ENCODE assay signal across 36 cellular contexts in genomic region chr2:27873091-27873490, GRCh38. TPM values are rescaled to one million over a fixed set of nuclear protein-coding genes. Genes with fewer than 3 reads are reported as not detected.
"Had no signal": no experiment of that assay in that cellular context is flagged by ENCODE, and none has a peak within 500 bp of the region (broad histone marks: within the 10 kb centered on the region; RNA-seq: fewer than 3 reads in every experiment).

No MANE protein-coding gene starts in this region.

- H3K36me3 ChIP-seq: ascending aorta, cardiac muscle cell had no signal

- H3K27me3 Mint-ChIP-seq: activated B cell treated with CpG ODN at 0.5 μM for 24 hours; activated CD4-positive, alpha-beta memory T cell treated with anti-CD3 and anti-CD28 coated beads, Interleukin-2, amount 10 ng/mL, durations not matched to agents 7 days and 5 days; activated CD4-positive, alpha-beta T cell treated with anti-CD3 and anti-CD28 coated beads, Interleukin-2, amount 10 ng/mL, durations not matched to agents 24 days and 14 days; activated CD8-positive, alpha-beta memory T cell treated with anti-CD3 and anti-CD28 coated beads, Interleukin-2, amount 10 ng/mL, durations not matched to agents 7 days and 5 days; activated naive CD4-positive, alpha-beta T cell treated with anti-CD3 and anti-CD28 coated beads, Interleukin-2, amount 10 ng/mL, durations not matched to agents 7 days and 5 days; activated naive CD4-positive, alpha-beta T cell treated with anti-CD3 and anti-CD28 coated beads, Interleukin-2, amount 50 U/mL, for 24 hours; activated naive CD8-positive, alpha-beta T cell; activated naive CD8-positive, alpha-beta T cell treated with anti-CD3 and anti-CD28 coated beads, Interleukin-2, amount 10 ng/mL, durations not matched to agents 7 days and 5 days; activated naive CD8-positive, alpha-beta T cell treated with anti-CD3 and anti-CD28 coated beads, Interleukin-2, amount 50 U/mL, for 24 hours; central memory CD8-positive, alpha-beta T cell had no signal

- H3K4me1 ChIP-seq: ascending aorta had no signal

- ATAC-seq: activated CD8-positive, alpha-beta memory T cell treated with anti-CD3 and anti-CD28 coated beads, Interleukin-2, amount 10 ng/mL, durations not matched to agents 7 days and 5 days; activated CD8-positive, alpha-beta T cell treated with anti-CD3 and anti-CD28 coated beads, Interleukin-2, amount 10 ng/mL, durations not matched to agents 7 days and 5 days; activated naive CD8-positive, alpha-beta T cell treated with anti-CD3 and anti-CD28 coated beads, Interleukin-2, amount 50 U/mL, for 24 hours had no signal

- H3K27me3 ChIP-seq: ascending aorta, cardiac muscle cell had no signal

- H3K4me3 ChIP-seq: ascending aorta, cardiac muscle cell had no signal

- H3K4me1 Mint-ChIP-seq: activated B cell treated with CpG ODN at 0.5 μM for 24 hours; activated CD4-positive, alpha-beta T cell treated with anti-CD3 and anti-CD28 coated beads, Interleukin-2, amount 10 ng/mL, durations not matched to agents 24 days and 14 days; activated naive CD4-positive, alpha-beta T cell treated with anti-CD3 and anti-CD28 coated beads, Interleukin-2, amount 10 ng/mL, durations not matched to agents 7 days and 5 days; activated naive CD4-positive, alpha-beta T cell treated with anti-CD3 and anti-CD28 coated beads, Interleukin-2, amount 50 U/mL, for 24 hours; activated naive CD8-positive, alpha-beta T cell treated with anti-CD3 and anti-CD28 coated beads, Interleukin-2, amount 50 U/mL, for 24 hours; brain; central memory CD8-positive, alpha-beta T cell had no signal

- H3K27ac Mint-ChIP-seq: activated B cell treated with CpG ODN at 0.5 μM for 24 hours; activated CD4-positive, alpha-beta memory T cell treated with anti-CD3 and anti-CD28 coated beads, Interleukin-2, amount 10 ng/mL, durations not matched to agents 7 days and 5 days; activated CD4-positive, alpha-beta T cell treated with anti-CD3 and anti-CD28 coated beads, Interleukin-2, amount 10 ng/mL, durations not matched to agents 24 days and 14 days; activated CD8-positive, alpha-beta memory T cell treated with anti-CD3 and anti-CD28 coated beads, Interleukin-2, amount 10 ng/mL, durations not matched to agents 7 days and 5 days; activated CD8-positive, alpha-beta T cell treated with anti-CD3 and anti-CD28 coated beads, Interleukin-2, amount 10 ng/mL, durations not matched to agents 7 days and 5 days; activated naive CD4-positive, alpha-beta T cell treated with anti-CD3 and anti-CD28 coated beads, Interleukin-2, amount 10 ng/mL, durations not matched to agents 7 days and 5 days; activated naive CD4-positive, alpha-beta T cell treated with anti-CD3 and anti-CD28 coated beads, Interleukin-2, amount 50 U/mL, for 24 hours; activated naive CD8-positive, alpha-beta T cell; activated naive CD8-positive, alpha-beta T cell treated with anti-CD3 and anti-CD28 coated beads, Interleukin-2, amount 10 ng/mL, durations not matched to agents 7 days and 5 days; activated naive CD8-positive, alpha-beta T cell treated with anti-CD3 and anti-CD28 coated beads, Interleukin-2, amount 50 U/mL, for 24 hours; activated T-helper 2 cell treated with anti-CD3 and anti-CD28 coated beads, Interferon-gamma antibody, Interleukin-2, Interleukin-4, amounts not matched to agents 10 μg/mL and 5 μg/mL and 100 μg/mL, durations not matched to agents 14 hours and 24 hours and 36 hours; brain; T-helper 1 cell treated with Interleukin-12 subunit alpha and Interleukin-12 subunit beta and Interleukin-4 antibody, amounts not matched to agents 30 μg/mL and 1 μg/mL, for 36 hours; T-helper 2 cell treated with Interferon-gamma antibody and Interleukin-4, amounts not matched to agents 5 μg/mL and 100 μg/mL, for 36 hours had no signal

- DNase-seq: activated B cell treated with CpG ODN at 0.5 μM for 24 hours; activated CD4-positive, alpha-beta memory T cell treated with anti-CD3 and anti-CD28 coated beads, Interleukin-2, amount 10 ng/mL, durations not matched to agents 7 days and 5 days; activated CD4-positive, alpha-beta T cell treated with anti-CD3 and anti-CD28 coated beads for 4 hours; activated CD4-positive, alpha-beta T cell treated with anti-CD3 and anti-CD28 coated beads, Interleukin-2, amount 10 ng/mL, durations not matched to agents 24 days and 14 days; activated CD4-positive, alpha-beta T cell treated with anti-CD3 and anti-CD28 coated beads, Interleukin-2, amount 50 U/mL, for 1 hour; activated CD4-positive, alpha-beta T cell treated with anti-CD3 and anti-CD28 coated beads, Interleukin-2, amount 50 U/mL, for 4 hours; activated CD4-positive, CD25-positive, alpha-beta regulatory T cell treated with anti-CD3 and anti-CD28 coated beads, Interleukin-2, amount 50 U/mL, for 72 hours; activated CD8-positive, alpha-beta memory T cell treated with anti-CD3 and anti-CD28 coated beads for 24 hours; activated CD8-positive, alpha-beta memory T cell treated with anti-CD3 and anti-CD28 coated beads, Interleukin-2, amount 10 ng/mL, durations not matched to agents 7 days and 5 days; activated CD8-positive, alpha-beta T cell treated with anti-CD3 and anti-CD28 coated beads, Interleukin-2, amount 10 ng/mL, durations not matched to agents 7 days and 5 days; activated effector memory CD4-positive, alpha-beta T cell treated with Interleukin-2 at 50 U/mL for 16 hours; activated gamma-delta T cell; activated naive CD4-positive, alpha-beta T cell treated with anti-CD3 and anti-CD28 coated beads, Interleukin-2, amount 10 ng/mL, durations not matched to agents 7 days and 5 days; activated naive CD4-positive, alpha-beta T cell treated with Interleukin-2 at 50 U/mL for 16 hours; activated naive CD8-positive, alpha-beta T cell treated with anti-CD3 and anti-CD28 coated beads, Interleukin-2, amount 10 ng/mL, durations not matched to agents 7 days and 5 days; activated naive CD8-positive, alpha-beta T cell treated with anti-CD3 and anti-CD28 coated beads, Interleukin-2, amount 50 U/mL, for 24 hours; activated T-cell treated with anti-CD3 and anti-CD28 coated beads for 4 hours; activated T-cell treated with anti-CD3 and anti-CD28 coated beads, Interleukin-2, amount 50 U/mL, for 1 hour; activated T-cell treated with anti-CD3 and anti-CD28 coated beads, Interleukin-2, amount 50 U/mL, for 48 hours; amygdala; anterior cingulate cortex; caudate nucleus; cerebellar nuclear complex; T-helper 1 cell; T-helper 2 cell; T-helper 9 cell had no signal

- H3K9me3 Mint-ChIP-seq: activated naive CD4-positive, alpha-beta T cell treated with anti-CD3 and anti-CD28 coated beads, Interleukin-2, amount 50 U/mL, for 24 hours had no signal

- H3K4me3 Mint-ChIP-seq: activated B cell treated with CpG ODN at 0.5 μM for 24 hours; activated CD4-positive, alpha-beta memory T cell treated with anti-CD3 and anti-CD28 coated beads, Interleukin-2, amount 10 ng/mL, durations not matched to agents 7 days and 5 days; activated CD4-positive, alpha-beta T cell treated with anti-CD3 and anti-CD28 coated beads, Interleukin-2, amount 10 ng/mL, durations not matched to agents 24 days and 14 days; activated CD8-positive, alpha-beta memory T cell treated with anti-CD3 and anti-CD28 coated beads, Interleukin-2, amount 10 ng/mL, durations not matched to agents 7 days and 5 days; activated CD8-positive, alpha-beta T cell treated with anti-CD3 and anti-CD28 coated beads, Interleukin-2, amount 10 ng/mL, durations not matched to agents 7 days and 5 days; activated naive CD4-positive, alpha-beta T cell treated with anti-CD3 and anti-CD28 coated beads, Interleukin-2, amount 10 ng/mL, durations not matched to agents 7 days and 5 days; activated naive CD4-positive, alpha-beta T cell treated with anti-CD3 and anti-CD28 coated beads, Interleukin-2, amount 50 U/mL, for 24 hours; activated naive CD8-positive, alpha-beta T cell; activated naive CD8-positive, alpha-beta T cell treated with anti-CD3 and anti-CD28 coated beads, Interleukin-2, amount 10 ng/mL, durations not matched to agents 7 days and 5 days; activated naive CD8-positive, alpha-beta T cell treated with anti-CD3 and anti-CD28 coated beads, Interleukin-2, amount 50 U/mL, for 24 hours; brain; central memory CD8-positive, alpha-beta T cell; T-helper 1 cell treated with Interleukin-12 subunit alpha and Interleukin-12 subunit beta and Interleukin-4 antibody, amounts not matched to agents 30 μg/mL and 1 μg/mL, for 36 hours; T-helper 2 cell treated with Interferon-gamma antibody and Interleukin-4, amounts not matched to agents 5 μg/mL and 100 μg/mL, for 36 hours had no signal

- H3K27ac ChIP-seq: ascending aorta, cardiac muscle cell, VCaP had no signal

RNA-seq across cellular contexts. Expression of gene RBKS, which starts 17.1 kb away (rescaled TPM):
- total RNA-seq: ascending aorta had no signal
